ENCODE assay signal across 8 cellular contexts in the genomic region with DNA sequence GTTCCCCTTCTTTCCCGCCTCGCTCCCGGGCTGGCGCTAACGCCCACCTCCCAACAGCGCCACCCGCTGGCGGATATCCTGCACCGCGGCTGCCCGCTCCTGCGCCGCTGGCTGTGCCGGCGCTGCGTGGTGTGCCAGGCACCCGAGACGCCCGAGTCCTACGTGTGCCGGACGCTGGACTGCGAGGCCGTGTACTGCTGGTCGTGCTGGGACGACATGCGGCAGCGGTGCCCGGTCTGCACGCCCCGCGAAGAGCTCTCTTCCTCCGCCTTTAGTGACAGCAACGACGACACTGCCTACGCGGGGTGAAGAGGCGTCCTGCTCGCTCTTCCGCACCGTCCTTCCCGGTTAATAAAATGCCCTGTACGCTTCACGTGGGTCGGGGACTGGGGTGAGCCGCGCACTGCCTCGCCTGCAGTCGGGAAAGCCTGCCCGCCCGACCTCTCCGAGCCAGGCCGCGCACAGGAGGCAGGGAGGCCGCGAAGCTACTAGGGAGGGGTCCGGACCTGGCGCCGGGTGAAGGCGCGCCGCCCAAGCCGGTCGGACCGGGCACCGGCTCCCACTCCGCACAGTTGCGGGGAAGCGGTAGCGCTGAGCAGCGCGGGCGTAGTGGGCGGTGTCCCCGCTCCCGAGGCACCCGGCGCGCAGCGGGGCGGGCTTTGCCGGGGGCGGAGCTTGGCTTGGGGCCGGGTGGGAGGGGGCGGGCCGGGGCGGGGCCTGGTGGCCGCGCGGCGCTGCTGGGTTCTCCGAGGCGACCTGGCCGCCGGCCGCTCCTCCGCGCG. TPM values are rescaled to one million over a fixed set of nuclear protein-coding genes. Genes with fewer than 3 reads are reported as not detected.
DNase-seq lines count a peak whose midpoint lies in the region; TF ChIP-seq lines count a peak whose summit lies in the region.

A gene with protein sequence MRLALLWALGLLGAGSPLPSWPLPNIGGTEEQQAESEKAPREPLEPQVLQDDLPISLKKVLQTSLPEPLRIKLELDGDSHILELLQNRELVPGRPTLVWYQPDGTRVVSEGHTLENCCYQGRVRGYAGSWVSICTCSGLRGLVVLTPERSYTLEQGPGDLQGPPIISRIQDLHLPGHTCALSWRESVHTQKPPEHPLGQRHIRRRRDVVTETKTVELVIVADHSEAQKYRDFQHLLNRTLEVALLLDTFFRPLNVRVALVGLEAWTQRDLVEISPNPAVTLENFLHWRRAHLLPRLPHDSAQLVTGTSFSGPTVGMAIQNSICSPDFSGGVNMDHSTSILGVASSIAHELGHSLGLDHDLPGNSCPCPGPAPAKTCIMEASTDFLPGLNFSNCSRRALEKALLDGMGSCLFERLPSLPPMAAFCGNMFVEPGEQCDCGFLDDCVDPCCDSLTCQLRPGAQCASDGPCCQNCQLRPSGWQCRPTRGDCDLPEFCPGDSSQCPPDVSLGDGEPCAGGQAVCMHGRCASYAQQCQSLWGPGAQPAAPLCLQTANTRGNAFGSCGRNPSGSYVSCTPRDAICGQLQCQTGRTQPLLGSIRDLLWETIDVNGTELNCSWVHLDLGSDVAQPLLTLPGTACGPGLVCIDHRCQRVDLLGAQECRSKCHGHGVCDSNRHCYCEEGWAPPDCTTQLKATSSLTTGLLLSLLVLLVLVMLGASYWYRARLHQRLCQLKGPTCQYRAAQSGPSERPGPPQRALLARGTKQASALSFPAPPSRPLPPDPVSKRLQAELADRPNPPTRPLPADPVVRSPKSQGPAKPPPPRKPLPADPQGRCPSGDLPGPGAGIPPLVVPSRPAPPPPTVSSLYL (plus strand): TSS at position 757 of the 782 bp plus-strand sequence. CDS start 71 bp downstream, outside the sequence.

- no peaks in the 10 kb centered on the region for H3K36me3 ChIP-seq in neural cell (ENCODE audit: insufficient read depth, low read length)
- peaks cover 9 to 26% (median 23%) of the 10 kb centered on the region in 4 donors for H3K36me3 ChIP-seq in stomach

- H3K4me1 ChIP-seq in stomach: peaks cover 33 to 47% (median 43%) of the 10 kb centered on the region in 4 donors

- POLR2A ChIA-PET in RWPE1 (lab: Yijun Ruan, JAX; ENCODE audit: low non-redundant PET): interaction anchor here (0.6 to 0.8 kb wide), 3 partner anchors 9 to 32 kb away, joined by 3 to 12 read pairs (median 5); no protein-coding TSS in a partner anchor

- peak within 1 kb of the TSS; percentile 98 for H3K27ac ChIP-seq in RWPE1
- H3K27ac ChIP-seq in neural cell (ENCODE audit: low read length): peak within 1 kb of the TSS; percentile 67
- peak within 1 kb of the TSS; percentile 92 to 97 (median 95) for H3K27ac ChIP-seq in stomach

- H4K20me1 ChIP-seq in neural cell (ENCODE audit: insufficient read depth): no peaks in the 10 kb centered on the region

- peak; percentile 97 for TF ChIP-seq CTCF in GM20000 (IDR thresholded peaks at IDR 0.05; ENCODE audit: extremely low read depth, missing control alignments)
- TF ChIP-seq CTCF in RWPE1 (conservative IDR thresholded peaks at IDR 0.05; ENCODE audit: low read depth): peak; percentile 94
- TF ChIP-seq CTCF in fibroblast of the aortic adventitia (IDR thresholded peaks at IDR 0.05; ENCODE audit: insufficient read depth, low read length): peak; percentile 69
- TF ChIP-seq CTCF in neural cell (IDR thresholded peaks at IDR 0.05; ENCODE audit: poor library complexity, severe bottlenecking): peak; percentile 98
- peak in 6 of 7 experiments; percentile 75 to 97 (median 90) for TF ChIP-seq CTCF in stomach (IDR thresholded peaks at IDR 0.05)

- H2AFZ ChIP-seq in neural cell (ENCODE audit: low read depth, low read length): peak within 1 kb of the TSS; percentile 60

- H3K27me3 ChIP-seq in neural cell (ENCODE audit: insufficient read depth, low read depth, low read length): no peaks in the 10 kb centered on the region
- H3K27me3 ChIP-seq in stomach: no peaks in the 10 kb centered on the region

- peak; percentile 67 for TF ChIP-seq RAD21 in neural cell (conservative IDR thresholded peaks at IDR 0.05)

- no peak for TF ChIP-seq POLR2A in stomach (IDR thresholded peaks at IDR 0.05)

- DNase-seq in COLO668 (lab: John Stamatoyannopoulos, UW; ENCODE audit: unreplicated experiment): peak; percentile 90
- peak; percentile 100 for DNase-seq in GM20000 (ENCODE audit: low spot score)
- DNase-seq in HuH-7.5 (ENCODE audit: low spot score): peak; percentile 97
- peak; percentile 93 for DNase-seq in RWPE1 (ENCODE audit: low spot score)
- DNase-seq in activated effector memory CD4-positive, alpha-beta T cell treated with Interleukin-2 at 50 U/mL for 16 hours: peak; percentile 78
- DNase-seq in fibroblast of the aortic adventitia (ENCODE audit: low read depth): peak; percentile 56
- peak; percentile 91 for DNase-seq in stomach

- no peaks in the 10 kb centered on the region for H3F3A ChIP-seq in neural cell (ENCODE audit: insufficient read depth, low read length, poor library complexity, severe bottlenecking)

- CTCF ChIA-PET in RWPE1 (lab: Yijun Ruan, JAX): interaction anchor here (0.6 to 3.0 kb wide), 20 partner anchors 9 to 600 kb away, joined by 3 to 27 read pairs (median 4); a partner anchor contains a TSS

- no peaks in the 10 kb centered on the region for H3K9me2 ChIP-seq in neural cell (ENCODE audit: insufficient read depth, low read length)

- H3K4me3 ChIP-seq in fibroblast of the aortic adventitia (ENCODE audit: low read depth, low read length) (peak within 1 kb of the TSS; percentile 81), neural cell (ENCODE audit: low read length) (peak within 1 kb of the TSS; percentile 73), stomach (peak within 1 kb of the TSS; percentile 73 to 89 (median 78))

- 1 to 3% (median 1%) methylated on average over 19 to 99 of the region's 99 CpGs for WGBS in stomach, 5 donors

- H3K9me3 ChIP-seq in neural cell (ENCODE audit: low read length) (no peaks in the 10 kb centered on the region), stomach (no peaks in the 10 kb centered on the region)

- intact Hi-C loops in stomach (cut with DNase I; ENCODE audit: low total_unique reads): no loop called here

- TF ChIP-seq EP300 in neural cell (conservative IDR thresholded peaks at IDR 0.05; ENCODE audit: poor library complexity, severe bottlenecking) (peak; percentile 23), stomach (IDR thresholded peaks at IDR 0.05) (no peak)

- H3K79me2 ChIP-seq in neural cell (replicated peaks; ENCODE audit: insufficient read depth, low read length): no peaks in the 10 kb centered on the region

- H3K4me2 ChIP-seq in neural cell (ENCODE audit: low read length): peak within 1 kb of the TSS; percentile 95

- peak within 1 kb of the TSS; percentile 74 for H3K9ac ChIP-seq in neural cell (ENCODE audit: low read length)

TF ChIP-seq in neural cell, 6 proteins besides CTCF, POLR2A, EP300 and RAD21:
- no peak for TF ChIP-seq EZH2 (IDR thresholded peaks at IDR 0.05; ENCODE audit: borderline replicate concordance, insufficient read depth, low read length, poor library complexity, severe bottlenecking)
- TF ChIP-seq SMC3 (conservative IDR thresholded peaks at IDR 0.05; ENCODE audit: poor library complexity): peak; percentile 85
- peak; percentile 87 for TF ChIP-seq MXI1 (conservative IDR thresholded peaks at IDR 0.05; ENCODE audit: poor library complexity, severe bottlenecking)
- no peak for TF ChIP-seq TAF1 (IDR thresholded peaks at IDR 0.05; ENCODE audit: low read depth)
- TF ChIP-seq POLR2AphosphoS5 (IDR thresholded peaks at IDR 0.05): peak; percentile 62

RNA-seq across cellular contexts. Expression of the gene that starts here (rescaled TPM):
- total RNA-seq in fibroblast of the aortic adventitia (ENCODE audit: low replicate concordance) (39.0 and 69.9 TPM in 2 replicates), stomach (100 to 1,000 TPM in 4 of 5 donors, 10 to 100 TPM in 1; 56.2 to 335 (median 126) TPM)
- polyA plus RNA-seq in neural cell (24.8 and 27.6 TPM in 2 replicates), stomach (100 to 1,000 TPM; 149 to 267 (median 159) TPM)
- 9.7 and 17.3 TPM in 2 replicates for polyA minus RNA-seq in neural cell

Comparison
In these comparisons a context has a peak if more than half of its experiments do, and no peak if none do; other contexts are left out.
1. Peak in every context shown above with its lines: DNase-seq, H3K4me3 ChIP-seq and H3K27ac ChIP-seq.